In the genomic region with DNA sequence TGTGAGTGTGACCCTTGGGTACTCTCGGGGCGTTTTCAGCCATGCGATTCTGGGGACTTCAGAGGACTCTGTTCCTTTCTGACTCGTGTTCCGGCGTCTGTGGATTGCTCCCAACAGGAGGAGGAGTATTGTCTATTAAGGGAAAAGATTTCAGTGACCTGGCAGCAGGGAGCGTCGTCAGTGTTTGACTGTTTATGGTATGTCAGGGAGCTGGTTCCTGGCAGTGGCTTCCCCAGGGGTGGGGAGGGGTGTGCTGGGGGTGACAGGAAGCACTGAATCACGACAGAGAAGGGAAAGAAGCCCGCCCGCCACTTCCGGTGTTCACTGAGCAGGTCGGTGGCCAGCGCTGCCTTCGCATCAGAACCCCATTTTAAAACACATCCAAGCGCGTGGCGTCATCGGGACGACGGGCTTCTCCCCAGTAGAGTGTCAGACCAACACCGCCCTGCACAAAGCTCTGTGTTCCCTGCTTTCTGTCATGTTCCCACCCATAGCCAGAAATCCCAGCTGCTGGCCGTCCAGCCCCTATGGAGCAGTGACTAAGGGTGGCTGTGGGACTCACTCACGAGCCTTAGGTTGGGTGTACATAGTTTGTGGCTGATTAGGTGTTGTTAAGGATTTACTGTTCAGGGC, we compare ENCODE assay signal across 1 cellular context.
TF ChIP-seq lines count a peak whose summit lies in the region.

No MANE protein-coding gene starts in this region.

TF ChIP-seq in GM12878, 131 proteins besides CTCF, POLR2A, EP300 and RAD21 (continued from another document):
- TF ChIP-seq KLF5 (IDR thresholded peaks at IDR 0.05; ENCODE audit: partially characterized antibody) (no peak), IRF5 (IDR thresholded peaks at IDR 0.05; ENCODE audit: borderline replicate concordance) (no peak), JUND (IDR thresholded peaks at IDR 0.05; ENCODE audit: low read depth, low read length) (no peak)
